1 cellular context compared by ENCODE assay signal in genomic region chr10:11594589-11595394, GRCh38.
TF ChIP-seq lines count a peak whose summit lies in the region.

No MANE protein-coding gene starts in this region.

TF ChIP-seq in HEK293, 187 proteins besides CTCF, POLR2A, EP300 and RAD21 (continued from another document):
- TF ChIP-seq ZNF488 (tag by site-specific recombination; IDR thresholded peaks at IDR 0.05) (no peak), BCL11B (tag by site-specific recombination; IDR thresholded peaks at IDR 0.05; ENCODE audit: low read depth) (no peak)
